ENCODE assay signal across 13 cellular contexts in the genomic region with DNA sequence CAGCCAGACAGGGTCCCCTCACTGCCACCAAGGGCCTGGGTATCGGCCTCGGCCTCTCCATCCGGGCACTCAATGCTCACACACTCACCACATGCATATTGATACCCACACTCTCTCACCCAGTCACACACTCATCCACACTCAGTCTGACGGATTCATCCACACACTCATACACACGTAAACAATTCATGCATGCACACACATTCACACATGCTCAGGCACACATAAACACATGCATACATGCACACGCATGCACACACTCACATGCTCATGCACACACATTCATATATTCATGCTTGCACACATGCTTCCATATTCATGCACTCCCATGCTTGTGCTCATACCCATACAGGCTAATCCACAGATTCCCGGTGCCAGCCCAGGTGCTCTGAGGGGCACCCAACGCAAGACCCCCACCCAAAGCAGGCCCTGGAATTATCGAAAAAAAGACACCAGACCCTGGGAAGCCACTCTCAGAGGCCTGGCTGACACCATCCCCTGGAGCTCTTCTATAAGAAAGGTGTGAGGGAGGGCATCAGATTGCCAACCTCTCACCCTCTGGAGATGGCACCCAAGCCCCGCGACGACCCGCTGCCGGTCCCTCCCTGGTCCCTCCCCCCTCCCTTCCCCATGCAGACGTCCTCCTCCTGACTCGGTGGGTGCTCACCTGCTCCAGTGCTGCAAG.
"Had no signal": no experiment of that assay in that cellular context is flagged by ENCODE, and none has a peak within 500 bp of the region (broad histone marks: within the 10 kb centered on the region; RNA-seq: fewer than 3 reads in every experiment).

No MANE protein-coding gene starts in this region.

- H3K4me3 ChIP-seq: ascending aorta, hepatocyte, SK-N-MC had no signal

- H3K27ac ChIP-seq: ascending aorta, hepatocyte, SK-N-MC had no signal

- H3K27me3 ChIP-seq: ascending aorta had no signal

- DNase-seq: activated CD4-positive, alpha-beta T cell treated with anti-CD3 and anti-CD28 coated beads, Interleukin-2, amount 50 U/mL, for 4 hours; activated effector memory CD4-positive, alpha-beta T cell treated with anti-CD3 and anti-CD28 coated beads, Interleukin-2, amount 50 U/mL, for 16 hours; activated naive CD4-positive, alpha-beta T cell treated with anti-CD3 and anti-CD28 coated beads, Interleukin-2, amount 50 U/mL, for 16 hours; activated T-cell treated with anti-CD3 and anti-CD28 coated beads, Interleukin-2, amount 50 U/mL, for 72 hours; dermis blood vessel endothelial cell; effector memory CD8-positive, alpha-beta T cell; stimulated activated CD4-positive, alpha-beta T cell treated with anti-CD3 and anti-CD28 coated beads, Interleukin-12 subunit alpha, Interleukin-12 subunit beta, amount 100 ng/mL, for 4 hours; stimulated activated CD4-positive, alpha-beta T cell treated with anti-CD3 and anti-CD28 coated beads, Interleukin-2, amount 100 ng/mL, for 24 hours; stimulated activated naive CD8-positive, alpha-beta T cell treated with anti-CD3 and anti-CD28 coated beads, Interleukin-15, Interleukin-2, amounts not matched to agents 100 U/mL and 50 U/mL, for 24 hours; trophoblast cell had no signal

- H3K36me3 ChIP-seq: ascending aorta had no signal

- H3K4me1 ChIP-seq: ascending aorta had no signal

- ATAC-seq: activated T-cell treated with anti-CD3 and anti-CD28 coated beads, Interleukin-2, amount 50 U/mL, for 72 hours; effector memory CD8-positive, alpha-beta T cell; stimulated activated naive CD8-positive, alpha-beta T cell treated with anti-CD3 and anti-CD28 coated beads, Interleukin-15, Interleukin-2, amounts not matched to agents 100 U/mL and 50 U/mL, for 24 hours had no signal
